ENCODE assay signal across 25 cellular contexts in the genomic region with DNA sequence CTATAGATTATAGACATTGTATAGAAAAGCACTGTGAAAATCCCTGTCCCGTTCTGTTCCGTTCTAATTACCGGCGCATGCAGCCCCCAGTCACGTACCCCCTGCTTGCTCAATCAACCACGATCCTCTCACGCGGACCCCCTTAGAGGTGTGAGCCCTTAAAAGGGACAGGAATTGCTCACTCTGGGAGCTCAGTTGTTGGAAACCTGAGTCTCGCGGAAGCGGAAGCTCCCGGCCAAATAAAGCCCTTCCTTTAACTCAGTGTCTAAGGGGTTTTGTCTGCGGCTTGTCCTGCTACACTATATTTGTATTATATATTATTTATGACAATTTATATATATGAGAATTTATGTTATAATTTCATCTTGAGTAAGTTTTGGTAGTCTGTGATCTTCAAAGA.
DNase-seq lines count a peak whose midpoint lies in the region; ATAC-seq, FAIRE-seq and TF ChIP-seq lines count a peak whose summit lies in the region.
"Had no signal": no experiment of that assay in that cellular context is flagged by ENCODE, and none has a peak within 500 bp of the region (broad histone marks: within the 10 kb centered on the region; RNA-seq: fewer than 3 reads in every experiment).

No MANE protein-coding gene starts in this region.

- H3K9ac ChIP-seq in endodermal cell (ENCODE audit: extremely low read depth, low read length, poor library complexity, severe bottlenecking) (no peak overlapping the region), mesendoderm (ENCODE audit: low read length) (no peak overlapping the region)
- H3K9ac ChIP-seq: BLaER1, GM23248 had no signal

- intact Hi-C loops in activated CD4-positive, alpha-beta T cell treated with anti-CD3 and anti-CD28 coated beads, Interleukin-2, amount 10 ng/mL, durations not matched to agents 24 days and 14 days (cut with micrococcal nuclease): no loop called here

- H3K4me3 ChIP-seq in endodermal cell (ENCODE audit: low read length) (no peak overlapping the region), mesendoderm (ENCODE audit: low read length) (no peak overlapping the region)
- H3K4me3 ChIP-seq: BLaER1, GM23248 had no signal

- no peaks in the 10 kb centered on the region for H3K36me3 ChIP-seq in endodermal cell (ENCODE audit: control insufficient read depth, insufficient read depth, low read length)
- H3K36me3 ChIP-seq in mesendoderm (ENCODE audit: control insufficient read depth, insufficient read depth, low read length): no peaks in the 10 kb centered on the region
- H3K36me3 ChIP-seq: BLaER1 had no signal

- peak overlapping the region; percentile 47 for H3K27ac Mint-ChIP-seq in activated CD4-positive, alpha-beta T cell treated with anti-CD3 and anti-CD28 coated beads, Interleukin-2, amount 10 ng/mL, durations not matched to agents 24 days and 14 days
- peak overlapping the region; percentile 41 for H3K27ac Mint-ChIP-seq in endodermal cell
- H3K27ac Mint-ChIP-seq: B cell; CD4-positive, CD25-positive, alpha-beta regulatory T cell; H9 had no signal

- H3K23ac ChIP-seq in mesendoderm (ENCODE audit: low read length): no peak overlapping the region

- H3K27me3 ChIP-seq in endodermal cell (ENCODE audit: control insufficient read depth, insufficient read depth, low read length, poor library complexity, severe bottlenecking): no peaks in the 10 kb centered on the region
- H3K27me3 ChIP-seq in mesendoderm (ENCODE audit: insufficient read depth, low read length, poor library complexity): no peaks in the 10 kb centered on the region
- H3K27me3 ChIP-seq: BLaER1 had no signal

- H3K18ac ChIP-seq in mesendoderm (ENCODE audit: low read length): peak overlapping the region; percentile 30

- no peak overlapping the region for H3K4me2 ChIP-seq in mesendoderm (ENCODE audit: low read length)
- H3K4me2 ChIP-seq: BLaER1 had no signal

- H3K4me3 Mint-ChIP-seq in activated CD4-positive, alpha-beta T cell treated with anti-CD3 and anti-CD28 coated beads, Interleukin-2, amount 10 ng/mL, durations not matched to agents 24 days and 14 days: no peak overlapping the region
- H3K4me3 Mint-ChIP-seq in endodermal cell: no peak overlapping the region
- H3K4me3 Mint-ChIP-seq: B cell; CD4-positive, CD25-positive, alpha-beta regulatory T cell; CD8-positive, alpha-beta T cell; H9 had no signal

- H3K36me3 Mint-ChIP-seq in activated CD4-positive, alpha-beta T cell treated with anti-CD3 and anti-CD28 coated beads, Interleukin-2, amount 10 ng/mL, durations not matched to agents 24 days and 14 days (ENCODE audit: low read depth): peaks cover 4% of the 10 kb centered on the region
- no peaks in the 10 kb centered on the region for H3K36me3 Mint-ChIP-seq in endodermal cell (ENCODE audit: low read depth)
- H3K36me3 Mint-ChIP-seq: CD4-positive, CD25-positive, alpha-beta regulatory T cell; CD8-positive, alpha-beta T cell had no signal

- H3K79me2 ChIP-seq in mesendoderm (ENCODE audit: control insufficient read depth, insufficient read depth, low read length): no peaks in the 10 kb centered on the region

- FAIRE-seq in D721Med (lab: Jason Lieb, UNC): no peak
- FAIRE-seq: A204.1, G401.6, GM12892, GM19239 had no signal

- no peak overlapping the region for H4K5ac ChIP-seq in mesendoderm (ENCODE audit: low read length)

- no peak for DNase-seq in activated CD4-positive, alpha-beta T cell treated with anti-CD3 and anti-CD28 coated beads, Interleukin-2, amount 10 ng/mL, durations not matched to agents 24 days and 14 days
- no peak for DNase-seq in activated CD4-positive, alpha-beta T cell treated with anti-CD3 and anti-CD28 coated beads, Interleukin-2, amount 50 U/mL, for 4 hours
- no peak for DNase-seq in endodermal cell
- DNase-seq in mesendoderm: peak; percentile 57
- DNase-seq in OCI-M2 (lab: John Stamatoyannopoulos, UW; ENCODE audit: unreplicated experiment): no peak
- no peak for DNase-seq in D721Med (ENCODE audit: insufficient read length, low spot score)
- DNase-seq: Caco-2; CD4-positive, CD25-positive, alpha-beta regulatory T cell; CD8-positive, alpha-beta T cell; DMS 273 treated with DMSO at 0.1 percent for 48 hours; DMS53; DMS79 treated with DMSO at 0.1 percent for 48 hours; GM23248; H9 had no signal

- H3K4me1 ChIP-seq in endodermal cell (ENCODE audit: control insufficient read depth, insufficient read depth, low read length): no peaks in the 10 kb centered on the region
- H3K4me1 ChIP-seq in mesendoderm (ENCODE audit: control insufficient read depth, low read depth, low read length): peaks cover 5% of the 10 kb centered on the region
- H3K4me1 ChIP-seq: BLaER1, Caco-2 had no signal

- H2AK5ac ChIP-seq in mesendoderm (ENCODE audit: low read length): no peak overlapping the region

- TF ChIP-seq CTCF in endodermal cell (conservative IDR thresholded peaks at IDR 0.05): no peak
- no peak for TF ChIP-seq CTCF in D721Med (IDR thresholded peaks at IDR 0.05; ENCODE audit: insufficient read depth, missing control alignments)

- no peak overlapping the region for H2BK5ac ChIP-seq in mesendoderm (ENCODE audit: low read length)

- no peaks in the 10 kb centered on the region for H3K27me3 Mint-ChIP-seq in activated CD4-positive, alpha-beta T cell treated with anti-CD3 and anti-CD28 coated beads, Interleukin-2, amount 10 ng/mL, durations not matched to agents 24 days and 14 days
- H3K27me3 Mint-ChIP-seq in endodermal cell (ENCODE audit: insufficient read depth): no peaks in the 10 kb centered on the region
- H3K27me3 Mint-ChIP-seq: B cell; CD4-positive, CD25-positive, alpha-beta regulatory T cell had no signal

- no peak overlapping the region for H2BK15ac ChIP-seq in mesendoderm (replicated peaks; ENCODE audit: low read depth)

- peaks cover 2% of the 10 kb centered on the region for H3K9me3 Mint-ChIP-seq in activated CD4-positive, alpha-beta T cell treated with anti-CD3 and anti-CD28 coated beads, Interleukin-2, amount 10 ng/mL, durations not matched to agents 24 days and 14 days
- H3K9me3 Mint-ChIP-seq in endodermal cell: peaks cover 7% of the 10 kb centered on the region
- H3K9me3 Mint-ChIP-seq: CD8-positive, alpha-beta T cell; H9 had no signal

- no peak overlapping the region for H3K4ac ChIP-seq in mesendoderm (ENCODE audit: low read depth, low read length)

- no peak overlapping the region for H3K27ac ChIP-seq in endodermal cell (ENCODE audit: low read depth, low read length)
- no peak overlapping the region for H3K27ac ChIP-seq in mesendoderm (ENCODE audit: low read depth, low read length)
- H3K27ac ChIP-seq: 22Rv1, BLaER1, C4-2B, GM23248 had no signal

- H4K8ac ChIP-seq in mesendoderm (ENCODE audit: low read depth, low read length): no peak overlapping the region

- peak; percentile 24; the same call in 2 of the 3 replicates for ATAC-seq in SK-N-SH treated with all-trans-retinoic acid at 6 μM for 48 hours
- ATAC-seq in GM18498 (IDR thresholded peaks at IDR 0.05; ENCODE audit: unreplicated experiment): no peak
- ATAC-seq: CD8-positive, alpha-beta T cell; HCT116 had no signal

- no peaks in the 10 kb centered on the region for H3K79me1 ChIP-seq in mesendoderm (ENCODE audit: low read length)

- no peaks in the 10 kb centered on the region for H3K9me3 ChIP-seq in endodermal cell (ENCODE audit: control insufficient read depth, low read length)
- H3K9me3 ChIP-seq: BLaER1, Caco-2 had no signal

- no peak overlapping the region for H2BK120ac ChIP-seq in mesendoderm (ENCODE audit: low read depth, low read length)

- H3K56ac ChIP-seq in mesendoderm (ENCODE audit: low read length): no peak overlapping the region

- peaks cover 9% of the 10 kb centered on the region for H3K4me1 Mint-ChIP-seq in activated CD4-positive, alpha-beta T cell treated with anti-CD3 and anti-CD28 coated beads, Interleukin-2, amount 10 ng/mL, durations not matched to agents 24 days and 14 days
- H3K4me1 Mint-ChIP-seq in endodermal cell: peaks cover 20% of the 10 kb centered on the region

- 93 to 95% methylated on average over 8 to 11 of the region's 13 CpGs for WGBS in endodermal cell (ENCODE audit: insufficient coverage in 1 of 2, insufficient read length in 1 of 2), 2 experiments
- no CpG with 5 or more reads among the region's 13 CpGs for WGBS in mesendoderm (ENCODE audit: extremely low coverage, insufficient coverage, low lambda C conversion rate)

TF ChIP-seq in SK-N-SH treated with all-trans-retinoic acid at 6 μM for 48 hours, 23 proteins besides CTCF, POLR2A, EP300 and RAD21:
- TF ChIP-seq ZFP30 (CRISPR knock-in tag; IDR thresholded peaks at IDR 0.05): no peak
